Comparison of ENCODE assay signal across 8 cellular contexts in the genomic region with DNA sequence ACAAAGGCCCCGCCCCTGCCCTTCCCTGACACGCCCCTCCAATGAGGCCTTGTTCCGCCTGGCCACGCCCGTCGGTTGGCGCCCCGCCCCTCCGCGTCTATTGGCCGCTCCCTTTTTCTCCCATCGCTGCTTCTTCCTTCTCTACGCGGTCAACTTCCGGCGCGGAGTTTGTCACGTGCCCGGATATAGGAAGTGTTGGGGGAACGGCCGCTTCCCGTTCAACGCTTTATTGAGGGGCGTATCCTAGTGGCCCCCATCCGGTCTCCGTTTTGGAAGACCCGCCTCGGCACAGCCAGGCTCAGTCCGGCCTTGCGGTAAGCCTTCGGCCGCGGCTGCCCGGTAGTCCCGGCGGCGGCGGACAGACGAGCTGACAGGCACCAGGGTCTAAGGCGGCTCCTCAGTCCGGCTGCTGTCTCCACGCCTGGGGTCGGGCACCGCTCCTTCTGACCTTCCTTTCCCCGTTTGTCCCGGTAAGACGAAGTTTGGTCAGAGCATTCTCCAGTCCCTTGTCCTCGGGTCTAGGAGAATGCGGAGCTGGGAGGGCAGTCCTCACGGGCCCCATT. TPM values are rescaled to one million over a fixed set of nuclear protein-coding genes. Genes with fewer than 3 reads are reported as not detected.
DNase-seq lines count a peak whose midpoint lies in the region; ATAC-seq lines count a peak whose summit lies in the region.

A gene with protein sequence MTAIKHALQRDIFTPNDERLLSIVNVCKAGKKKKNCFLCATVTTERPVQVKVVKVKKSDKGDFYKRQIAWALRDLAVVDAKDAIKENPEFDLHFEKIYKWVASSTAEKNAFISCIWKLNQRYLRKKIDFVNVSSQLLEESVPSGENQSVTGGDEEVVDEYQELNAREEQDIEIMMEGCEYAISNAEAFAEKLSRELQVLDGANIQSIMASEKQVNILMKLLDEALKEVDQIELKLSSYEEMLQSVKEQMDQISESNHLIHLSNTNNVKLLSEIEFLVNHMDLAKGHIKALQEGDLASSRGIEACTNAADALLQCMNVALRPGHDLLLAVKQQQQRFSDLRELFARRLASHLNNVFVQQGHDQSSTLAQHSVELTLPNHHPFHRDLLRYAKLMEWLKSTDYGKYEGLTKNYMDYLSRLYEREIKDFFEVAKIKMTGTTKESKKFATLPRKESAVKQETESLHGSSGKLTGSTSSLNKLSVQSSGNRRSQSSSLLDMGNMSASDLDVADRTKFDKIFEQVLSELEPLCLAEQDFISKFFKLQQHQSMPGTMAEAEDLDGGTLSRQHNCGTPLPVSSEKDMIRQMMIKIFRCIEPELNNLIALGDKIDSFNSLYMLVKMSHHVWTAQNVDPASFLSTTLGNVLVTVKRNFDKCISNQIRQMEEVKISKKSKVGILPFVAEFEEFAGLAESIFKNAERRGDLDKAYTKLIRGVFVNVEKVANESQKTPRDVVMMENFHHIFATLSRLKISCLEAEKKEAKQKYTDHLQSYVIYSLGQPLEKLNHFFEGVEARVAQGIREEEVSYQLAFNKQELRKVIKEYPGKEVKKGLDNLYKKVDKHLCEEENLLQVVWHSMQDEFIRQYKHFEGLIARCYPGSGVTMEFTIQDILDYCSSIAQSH (plus strand): TSS at position 165 of the 563 bp plus-strand sequence. CDS start 4,676 bp downstream, outside the sequence.

- peaks cover 20 to 23% of the 10 kb centered on the region in 2 donors for H3K4me1 Mint-ChIP-seq in effector memory CD8-positive, alpha-beta T cell (ENCODE audit: low read depth in 2 of 2)

- DNase-seq in COLO668 (lab: John Stamatoyannopoulos, UW; ENCODE audit: unreplicated experiment) (peak; percentile 96), HT1080 (ENCODE audit: low read depth) (peak; percentile 97), NOMO-1 treated with DMSO at 0.1 percent for 48 hours (lab: John Stamatoyannopoulos, UW; ENCODE audit: unreplicated experiment) (peak; percentile 96), medulla oblongata (ENCODE audit: extremely low spot score) (peak; percentile 98)
- peak; percentile 92 to 93 for DNase-seq in activated CD8-positive, alpha-beta memory T cell treated with anti-CD3 and anti-CD28 coated beads for 4 hours (ENCODE audit: low read depth in 2 of 2)
- DNase-seq in effector memory CD8-positive, alpha-beta T cell = peak; percentile 91 to 94 (median 93)
- peak; percentile 96 for DNase-seq in stimulated activated CD8-positive, alpha-beta memory T cell treated with anti-CD3 and anti-CD28 coated beads, Interleukin-12 subunit alpha, Interleukin-12 subunit beta, amount 100 ng/mL, for 1 hour (ENCODE audit: low read depth)

- H3K27me3 Mint-ChIP-seq in effector memory CD8-positive, alpha-beta T cell = no peaks in the 10 kb centered on the region

- peaks cover 5% of the 10 kb centered on the region for H3K36me3 Mint-ChIP-seq in effector memory CD8-positive, alpha-beta T cell (ENCODE audit: insufficient read depth)

- no peaks in the 10 kb centered on the region for H3K9me3 Mint-ChIP-seq in effector memory CD8-positive, alpha-beta T cell

- H3K27ac Mint-ChIP-seq in effector memory CD8-positive, alpha-beta T cell = peak within 1 kb of the TSS; percentile 95 to 97

- peak; percentile 98 for ATAC-seq in GM21360 (IDR thresholded peaks at IDR 0.05; ENCODE audit: unreplicated experiment)
- ATAC-seq in effector memory CD8-positive, alpha-beta T cell (replicated peaks) = peak; percentile 93

- H3K4me3 Mint-ChIP-seq in effector memory CD8-positive, alpha-beta T cell = no peak within 1 kb of the TSS

RNA-seq across cellular contexts. Expression of the gene that starts here (rescaled TPM):
- 42.3 and 48.2 TPM in 2 replicates for total RNA-seq in HT1080 (2014; rRNA removed; shearing (Covaris generic))
- 34.0 and 40.5 TPM in 2 replicates for polyA plus RNA-seq in HT1080 (2015; cell fraction: cytosol; rRNA removed)
- 118 and 132 TPM in 2 replicates for polyA plus RNA-seq in HT1080 (2015; cell fraction: nucleus; rRNA removed)

Comparison
In these comparisons a context has a peak if more than half of its experiments do, and no peak if none do; other contexts are left out.
1. Peak in every context shown above with its lines: DNase-seq and ATAC-seq.